Comparison of ENCODE assay signal across 8 cellular contexts in the genomic region with DNA sequence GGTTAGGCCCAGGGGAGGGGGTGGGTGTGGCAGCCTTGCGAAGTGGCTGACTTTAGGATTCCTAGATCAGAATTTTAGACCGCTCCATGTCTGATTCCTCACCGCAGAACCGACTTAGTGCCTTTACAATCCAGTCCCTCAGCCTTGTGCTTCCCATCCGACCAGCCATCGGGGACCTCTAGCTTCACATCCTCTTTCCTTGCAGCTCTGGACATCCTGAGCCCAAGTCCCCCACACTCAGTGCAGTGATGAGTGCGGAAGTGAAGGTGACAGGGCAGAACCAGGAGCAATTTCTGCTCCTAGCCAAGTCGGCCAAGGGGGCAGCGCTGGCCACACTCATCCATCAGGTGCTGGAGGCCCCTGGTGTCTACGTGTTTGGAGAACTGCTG. TPM values are rescaled to one million over a fixed set of nuclear protein-coding genes. Genes with fewer than 3 reads are reported as not detected.
A peak's percentile ranks its signal among the peaks of the same experiment; 100 is the strongest.
DNase-seq lines count a peak whose midpoint lies in the region; ATAC-seq and TF ChIP-seq lines count a peak whose summit lies in the region.

No MANE protein-coding gene starts in this region.

- peak overlapping the region; percentile 84 for H3K4me3 Mint-ChIP-seq in GM23338
- H3K4me3 Mint-ChIP-seq in activated T-helper 17 cell treated with anti-CD3 and anti-CD28 coated beads, Interleukin-2, amount 50 U/mL, for 72 hours = peak overlapping the region; percentile 90

- peaks cover 11% of the 10 kb centered on the region for H3F3A ChIP-seq in GM23338 (replicated peaks; ENCODE audit: low read depth)

- peaks cover 16% of the 10 kb centered on the region for H3K4me1 ChIP-seq in GM23338 (ENCODE audit: insufficient read depth)
- H3K4me1 ChIP-seq in right atrium auricular region = peaks cover 0 to 15% of the 10 kb centered on the region in 2 donors

- peak overlapping the region; percentile 34; the same call in 1 of the 2 replicates for H2AFZ ChIP-seq in GM23338

- H3K27me3 ChIP-seq in GM23338 (ENCODE audit: insufficient read depth) (no peaks in the 10 kb centered on the region), right atrium auricular region (no peaks in the 10 kb centered on the region)

- peaks cover 12% of the 10 kb centered on the region; the same call in 1 of the 2 replicates for H3K79me2 ChIP-seq in GM23338 (replicated peaks; ENCODE audit: insufficient read depth)

- H3K4me3 ChIP-seq in GM23338 (peak overlapping the region; percentile 54), NB4 (ENCODE audit: low read depth, low read length) (peak overlapping the region; percentile 75), right atrium auricular region (peak overlapping the region; percentile 61 to 74)

- H3K9me3 ChIP-seq in right atrium auricular region = no peaks in the 10 kb centered on the region

- ATAC-seq in GM23338 = peak; percentile 15
- peak; percentile 41 for ATAC-seq in activated T-helper 17 cell treated with anti-CD3 and anti-CD28 coated beads, Interleukin-2, amount 50 U/mL, for 72 hours (replicated peaks)
- peak; percentile 23 for ATAC-seq in sciatic nerve

- no peak for TF ChIP-seq POLR2A in NB4 (IDR thresholded peaks at IDR 0.05; ENCODE audit: extremely low read depth, insufficient read length)

- intact Hi-C loops in sciatic nerve (cut with DNase I) = no loop called here

- H3K4me1 Mint-ChIP-seq in GM23338 = peaks cover 12% of the 10 kb centered on the region
- peaks cover 26% of the 10 kb centered on the region for H3K4me1 Mint-ChIP-seq in activated T-helper 17 cell treated with anti-CD3 and anti-CD28 coated beads, Interleukin-2, amount 50 U/mL, for 72 hours

- peaks cover 17% of the 10 kb centered on the region for H3K36me3 Mint-ChIP-seq in GM23338 (ENCODE audit: low read depth)
- peaks cover 38% of the 10 kb centered on the region for H3K36me3 Mint-ChIP-seq in activated T-helper 17 cell treated with anti-CD3 and anti-CD28 coated beads, Interleukin-2, amount 50 U/mL, for 72 hours (ENCODE audit: low read depth)

- H3K4me2 ChIP-seq in GM23338 = peak overlapping the region; percentile 96

- H4K20me1 ChIP-seq in GM23338 (replicated peaks; ENCODE audit: insufficient read depth) = no peaks in the 10 kb centered on the region

- peak overlapping the region; percentile 96 for H3K27ac Mint-ChIP-seq in GM23338
- H3K27ac Mint-ChIP-seq in activated T-helper 17 cell treated with anti-CD3 and anti-CD28 coated beads, Interleukin-2, amount 50 U/mL, for 72 hours = peak overlapping the region; percentile 93

- H3K9me3 Mint-ChIP-seq in GM23338 = no peaks in the 10 kb centered on the region; the same call in 2 of the 3 replicates
- H3K9me3 Mint-ChIP-seq in activated T-helper 17 cell treated with anti-CD3 and anti-CD28 coated beads, Interleukin-2, amount 50 U/mL, for 72 hours = peaks cover 3% of the 10 kb centered on the region

- H3K27me3 Mint-ChIP-seq in GM23338 (ENCODE audit: insufficient read depth, low read depth, poor library complexity) = peaks cover 17% of the 10 kb centered on the region
- no peaks in the 10 kb centered on the region for H3K27me3 Mint-ChIP-seq in activated T-helper 17 cell treated with anti-CD3 and anti-CD28 coated beads, Interleukin-2, amount 50 U/mL, for 72 hours

- no peaks in the 10 kb centered on the region for H3K9me2 ChIP-seq in GM23338 (ENCODE audit: insufficient read depth)

- no peak for TF ChIP-seq CTCF in GM23338 (conservative IDR thresholded peaks at IDR 0.05; ENCODE audit: low read depth in 2 of 2)
- TF ChIP-seq CTCF in NB4 (IDR thresholded peaks at IDR 0.05; ENCODE audit: low read depth, low read length) = no peak
- no peak for TF ChIP-seq CTCF in right atrium auricular region (IDR thresholded peaks at IDR 0.05)

- peak; percentile 2 for DNase-seq in GM04503 (ENCODE audit: low read depth)
- peak; percentile 28 for DNase-seq in GM23338 (ENCODE audit: low spot score)
- DNase-seq in NB4 (ENCODE audit: low read depth) = peak; percentile 73
- DNase-seq in right atrium auricular region (ENCODE audit: low spot score) = no peak
- no peak for DNase-seq in sciatic nerve (ENCODE audit: low spot score)
- DNase-seq in HuH-7.5 (ENCODE audit: low spot score) = no peak
- no peak for DNase-seq in amniotic stem cell (lab: John Stamatoyannopoulos, UW)

- H3K27ac ChIP-seq in GM23338 (ENCODE audit: low read depth) (peak overlapping the region; percentile 90), right atrium auricular region (peak overlapping the region; percentile 82 to 88)

- peaks cover 9% of the 10 kb centered on the region; the same call in 1 of the 2 replicates for H3K36me3 ChIP-seq in GM23338 (ENCODE audit: insufficient read depth)
- H3K36me3 ChIP-seq in right atrium auricular region = peaks cover 20% of the 10 kb centered on the region

RNA-seq across cellular contexts. Expression of a gene that starts 0.6 kb away (rescaled TPM):
- total RNA-seq in GM23338 (2014; rRNA removed; shearing (Covaris generic)) = 51.9 and 53.9 TPM in 2 replicates
- 36.9 and 37.7 TPM in 2 replicates for polyA plus RNA-seq in GM23338 (2016; fragmentation: Nextera tagmentation; extraction: Ambion mirVana)
- total RNA-seq in activated T-helper 17 cell treated with anti-CD3 and anti-CD28 coated beads, Interleukin-2, amount 50 U/mL, for 72 hours = 10 to 100 TPM; 36.5 to 38.7 TPM
- total RNA-seq in right atrium auricular region = 10 to 100 TPM; 72.7 to 73.6 TPM
- total RNA-seq in sciatic nerve = 47.4 TPM

RNA-seq across cellular contexts. Expression of a gene that starts 23.8 kb away (rescaled TPM):
- total RNA-seq in GM23338 (2014; rRNA removed; shearing (Covaris generic)) = 2.0 and 2.2 TPM in 2 replicates
- 6.4 and 7.7 TPM in 2 replicates for polyA plus RNA-seq in GM23338 (2016; fragmentation: Nextera tagmentation; extraction: Ambion mirVana)
- total RNA-seq in activated T-helper 17 cell treated with anti-CD3 and anti-CD28 coated beads, Interleukin-2, amount 50 U/mL, for 72 hours = 1 to 10 TPM in 1 of 2 donors, under 1 TPM in 1; 0.41 to 1.4 TPM
- total RNA-seq in right atrium auricular region (not detected), sciatic nerve (2.5 TPM)

RNA-seq across cellular contexts. Expression of a gene that starts 28.5 kb away (rescaled TPM):
- total RNA-seq in GM23338 (2014; rRNA removed; shearing (Covaris generic)) = 289 and 292 TPM in 2 replicates
- 280 and 283 TPM in 2 replicates for polyA plus RNA-seq in GM23338 (2016; fragmentation: Nextera tagmentation; extraction: Ambion mirVana)
- total RNA-seq in activated T-helper 17 cell treated with anti-CD3 and anti-CD28 coated beads, Interleukin-2, amount 50 U/mL, for 72 hours = 100 to 1,000 TPM; 132 to 279 TPM
- total RNA-seq in right atrium auricular region = 100 to 1,000 TPM; 121 to 138 TPM
- total RNA-seq in sciatic nerve = 98.6 TPM

RNA-seq across cellular contexts. Expression of a gene that starts 35.2 kb away (rescaled TPM):
- total RNA-seq in GM23338 (2014; rRNA removed; shearing (Covaris generic)) = 30.2 and 35.9 TPM in 2 replicates
- polyA plus RNA-seq in GM23338 (2016; fragmentation: Nextera tagmentation; extraction: Ambion mirVana) = 14.7 and 20.5 TPM in 2 replicates
- 10 to 100 TPM; 80.6 to 88.7 TPM for total RNA-seq in activated T-helper 17 cell treated with anti-CD3 and anti-CD28 coated beads, Interleukin-2, amount 50 U/mL, for 72 hours
- total RNA-seq in right atrium auricular region = 10 to 100 TPM; 23.8 to 33.3 TPM
- total RNA-seq in sciatic nerve = 52.7 TPM

RNA-seq across cellular contexts. Expression of a gene that starts 41.8 kb away (rescaled TPM):
- 82.4 and 111 TPM in 2 replicates for total RNA-seq in GM23338 (2014; rRNA removed; shearing (Covaris generic))
- 238 and 270 TPM in 2 replicates for polyA plus RNA-seq in GM23338 (2016; fragmentation: Nextera tagmentation; extraction: Ambion mirVana)
- 100 to 1,000 TPM in 1 of 2 donors, 10 to 100 TPM in 1; 71.3 to 161 TPM for total RNA-seq in activated T-helper 17 cell treated with anti-CD3 and anti-CD28 coated beads, Interleukin-2, amount 50 U/mL, for 72 hours
- 100 to 1,000 TPM in 1 of 2 donors, 10 to 100 TPM in 1; 67.8 to 119 TPM for total RNA-seq in right atrium auricular region
- 352 TPM for total RNA-seq in sciatic nerve

Comparison
In these comparisons a context has a peak if more than half of its experiments do, and no peak if none do; other contexts are left out.
1. DNase-seq: peak in GM04503 (single experiment), GM23338 (single experiment) and NB4 (single experiment); none in right atrium auricular region (single experiment), sciatic nerve (single experiment), HuH-7.5 (single experiment) and amniotic stem cell (single experiment).
2. Peak in every context shown above with its lines, with median percentiles within 50 percentile points of each other: ATAC-seq and H3K4me3 ChIP-seq.